ENCODE assay signal across 8 cellular contexts in genomic region chrX:18984381-18985185, GRCh38. TPM values are rescaled to one million over a fixed set of nuclear protein-coding genes. Genes with fewer than 3 reads are reported as not detected.
DNase-seq lines count a peak whose midpoint lies in the region; ATAC-seq and TF ChIP-seq lines count a peak whose summit lies in the region.

No MANE protein-coding gene starts in this region.

- H3K27ac ChIP-seq in OCI-LY1 (ENCODE audit: low read depth, low read length, poor library complexity, severe bottlenecking), result peak overlapping the region; percentile 44

- H3K27me3 ChIP-seq in OCI-LY1 (ENCODE audit: insufficient read depth, low read length), result no peaks in the 10 kb centered on the region

- H3K9me2 ChIP-seq in OCI-LY1 (ENCODE audit: low read depth, low read length), result no peaks in the 10 kb centered on the region

- no peaks in the 10 kb centered on the region for H3F3A ChIP-seq in OCI-LY1 (ENCODE audit: insufficient read depth, low read length)

- H3K4me1 ChIP-seq in OCI-LY1 (ENCODE audit: insufficient read depth, low read length, severe bottlenecking), result peaks cover 39% of the 10 kb centered on the region

- H3K36me3 ChIP-seq in OCI-LY1 (ENCODE audit: insufficient read depth, low read length), result no peaks in the 10 kb centered on the region

- DNase-seq in DMS153 (lab: John Stamatoyannopoulos, UW) (peak; percentile 51), HuH-7.5 (ENCODE audit: low spot score) (peak; percentile 51), activated T-cell treated with anti-CD3 and anti-CD28 coated beads for 24 hours (ENCODE audit: low read depth) (peak; percentile 75), epithelial cell of esophagus (ENCODE audit: low read depth) (peak; percentile 82), mucosa of gallbladder (ENCODE audit: low spot score) (peak; percentile 81)
- peak; percentile 83 for DNase-seq in stimulated activated CD8-positive, alpha-beta memory T cell treated with anti-CD3 and anti-CD28 coated beads, Interleukin-4, amount 100 ng/mL, for 48 hours

- H3K4me3 ChIP-seq in OCI-LY1 (ENCODE audit: low read depth, low read length, poor library complexity, severe bottlenecking) (peak overlapping the region; percentile 98), epithelial cell of esophagus (ENCODE audit: low read length) (peak overlapping the region; percentile 63)

- peaks cover 9% of the 10 kb centered on the region for H3K79me2 ChIP-seq in OCI-LY1 (ENCODE audit: insufficient read depth, low read length)

- peak; percentile 90 for ATAC-seq in GM21528 (IDR thresholded peaks at IDR 0.05; ENCODE audit: low FRiP score, unreplicated experiment)

- peak overlapping the region; percentile 93; the same call in 1 of the 2 replicates for H2AFZ ChIP-seq in OCI-LY1 (ENCODE audit: low read length)

- TF ChIP-seq CTCF in OCI-LY1 (IDR thresholded peaks at IDR 0.05; ENCODE audit: low read length) (no peak), epithelial cell of esophagus (IDR thresholded peaks at IDR 0.05; ENCODE audit: insufficient read depth, low read depth, low read length, missing control alignments) (peak; percentile 39)

- no peaks in the 10 kb centered on the region for H4K20me1 ChIP-seq in OCI-LY1 (ENCODE audit: insufficient read depth, low read length)

- peak overlapping the region; percentile 92 for H3K4me2 ChIP-seq in OCI-LY1 (ENCODE audit: low read length)

- peak overlapping the region; percentile 93 for H3K9ac ChIP-seq in OCI-LY1 (ENCODE audit: low read length)

- no peaks in the 10 kb centered on the region for H3K9me3 ChIP-seq in OCI-LY1 (ENCODE audit: low read length)

RNA-seq across cellular contexts. Expression of gene PHKA2, which starts 0.7 kb away (rescaled TPM):
- 67.7 TPM for total RNA-seq in mucosa of gallbladder

Comparison
In these comparisons a context has a peak if more than half of its experiments do, and no peak if none do; other contexts are left out.
1. Peak in every context shown above with its lines: DNase-seq, ATAC-seq, H3K4me3 ChIP-seq and H3K27ac ChIP-seq.